Comparison of ENCODE assay signal across 26 cellular contexts in the genomic region with DNA sequence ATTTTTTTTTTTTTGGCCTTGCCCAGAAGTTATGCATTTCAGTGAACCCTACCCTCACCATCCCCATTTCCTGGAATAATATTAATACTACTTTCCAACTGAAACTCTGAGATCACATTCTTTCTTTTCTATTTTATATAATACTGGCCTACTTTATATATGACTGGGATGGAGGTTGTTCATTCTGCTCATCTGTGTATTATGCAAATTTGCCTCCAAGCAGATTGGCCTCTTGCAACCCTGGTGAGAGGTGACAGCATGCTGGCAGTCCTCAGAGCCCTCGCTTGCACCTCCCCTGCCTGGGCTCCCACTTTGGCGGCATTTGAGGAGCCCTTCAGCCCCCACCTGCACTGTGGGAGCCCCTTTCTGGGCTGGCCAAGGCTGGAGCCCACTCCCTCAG. TPM values are rescaled to one million over a fixed set of nuclear protein-coding genes. Genes with fewer than 3 reads are reported as not detected.
"Had no signal": no experiment of that assay in that cellular context is flagged by ENCODE, and none has a peak within 500 bp of the region (broad histone marks: within the 10 kb centered on the region; RNA-seq: fewer than 3 reads in every experiment).

No MANE protein-coding gene starts in this region.

- H3K4me3 ChIP-seq: left lung, lower lobe of right lung, pancreas, prostate gland, skin epidermis, stomach, thoracic aorta, tibial artery, uterus had no signal

- H3K27ac ChIP-seq: left lung, lower lobe of right lung, pancreas, prostate gland, skin epidermis, stomach, thoracic aorta, tibial artery, uterus had no signal

- H3K4me3 Mint-ChIP-seq: naive thymus-derived CD8-positive, alpha-beta T cell; nephron; neural crest cell had no signal

- DNase-seq: hippocampal formation; left colon; left lung; lower lobe of right lung; mammary epithelial cell; mesenchymal stem cell; naive thymus-derived CD8-positive, alpha-beta T cell; nucleus accumbens; retina; right cardiac atrium; stimulated activated CD4-positive, alpha-beta T cell treated with anti-CD3 and anti-CD28 coated beads, Interleukin-12 subunit alpha, Interleukin-12 subunit beta, amount 100 ng/mL, for 4 hours; stimulated activated CD4-positive, alpha-beta T cell treated with anti-CD3 and anti-CD28 coated beads, Interleukin-15, amount 100 ng/mL, for 24 hours; stimulated activated CD4-positive, alpha-beta T cell treated with anti-CD3 and anti-CD28 coated beads, Interleukin-2, amount 100 ng/mL, for 24 hours; stimulated activated CD4-positive, alpha-beta T cell treated with anti-CD3 and anti-CD28 coated beads, Interleukin-4, amount 100 ng/mL, for 1 hour; stimulated activated naive CD4-positive, alpha-beta T cell; stomach; tibial artery; trophoblast cell; uterus had no signal

- H3K27ac Mint-ChIP-seq: naive thymus-derived CD8-positive, alpha-beta T cell; nephron had no signal

- H3K4me1 Mint-ChIP-seq: nephron, neural crest cell had no signal

- H3K36me3 ChIP-seq: left lung, lower lobe of right lung, pancreas, prostate gland, stomach, thoracic aorta, tibial artery, uterus had no signal

- H3K9me3 ChIP-seq: left lung, lower lobe of right lung, pancreas, prostate gland, thoracic aorta, tibial artery, uterus had no signal

- H3K4me1 ChIP-seq: left lung, lower lobe of right lung, pancreas, prostate gland, stomach, tibial artery, uterus had no signal

- ATAC-seq: left colon; left lung; lower lobe of right lung; naive thymus-derived CD8-positive, alpha-beta T cell; pancreas; right cardiac atrium; sciatic nerve had no signal

RNA-seq across cellular contexts. Expression of a gene that starts 35.8 kb away (rescaled TPM):
- total RNA-seq: thoracic aorta had no signal
- polyA plus RNA-seq: naive thymus-derived CD8-positive, alpha-beta T cell had no signal

RNA-seq across cellular contexts. Expression of a gene that starts 50.3 kb away (rescaled TPM):
- total RNA-seq: naive thymus-derived CD8-positive, alpha-beta T cell; neural crest cell had no signal
